In the genomic region with DNA sequence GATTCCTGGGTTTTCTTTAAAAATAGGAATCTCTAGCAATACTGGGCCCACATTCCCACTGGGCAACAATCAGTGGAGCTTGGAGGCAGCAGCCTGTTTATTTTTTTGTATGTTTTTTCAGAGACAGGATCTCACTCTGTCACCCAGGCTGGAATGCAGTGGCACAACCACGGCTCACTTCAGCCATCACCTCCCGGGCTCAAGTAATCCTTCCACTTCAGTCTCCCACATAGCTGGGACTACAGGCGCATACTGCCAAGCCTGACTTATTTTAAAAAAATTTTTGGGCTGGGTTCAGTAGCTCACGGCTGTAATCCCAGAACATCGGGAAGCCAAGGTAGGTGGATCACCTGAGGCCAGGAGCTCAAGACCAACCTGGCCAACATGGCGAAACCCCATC, we compare ENCODE assay signal across 1 cellular context.
TF ChIP-seq lines count a peak whose summit lies in the region.

No MANE protein-coding gene starts in this region.

TF ChIP-seq in HEK293T, 16 proteins besides CTCF, POLR2A, EP300 and RAD21 (continued from another document):
- TF ChIP-seq BHLHE40 (IDR thresholded peaks at IDR 0.05; ENCODE audit: borderline replicate concordance) = no peak
